ENCODE assay signal across 8 cellular contexts in the genomic region with DNA sequence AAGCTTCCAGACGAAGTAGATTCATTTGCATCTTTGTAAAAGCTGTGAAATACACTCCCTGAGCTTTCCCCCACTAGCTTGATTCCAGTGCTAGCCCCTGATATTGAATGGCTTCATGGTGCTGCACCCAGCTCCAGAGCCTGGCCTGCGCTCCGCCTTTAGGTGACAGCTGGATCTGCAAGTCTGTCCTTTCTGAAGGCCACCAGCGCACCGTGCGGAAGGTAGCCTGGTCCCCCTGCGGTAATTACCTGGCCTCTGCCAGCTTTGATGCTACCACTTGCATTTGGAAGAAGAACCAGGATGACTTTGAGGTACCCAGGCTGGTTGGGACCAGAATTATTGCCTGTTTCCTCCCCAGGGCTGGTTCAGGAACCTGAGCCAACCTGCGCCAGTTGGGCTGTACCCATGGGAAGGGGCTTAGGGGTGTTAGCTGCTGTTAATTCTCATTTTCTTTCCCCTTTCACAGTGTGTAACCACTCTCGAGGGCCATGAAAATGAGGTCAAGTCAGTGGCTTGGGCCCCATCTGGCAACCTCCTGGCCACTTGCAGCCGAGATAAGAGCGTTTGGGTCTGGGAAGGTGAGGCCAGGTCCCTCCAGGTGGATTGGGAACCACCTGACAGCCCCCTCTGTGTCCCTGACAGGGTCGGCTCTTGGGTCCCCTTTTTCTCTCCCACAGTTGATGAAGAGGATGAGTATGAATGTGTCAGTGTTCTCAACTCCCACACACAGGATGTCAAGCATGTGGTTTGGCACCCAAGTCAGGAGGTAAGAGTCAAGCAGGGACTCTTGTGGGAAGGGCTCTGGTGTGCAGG. TPM values are rescaled to one million over a fixed set of nuclear protein-coding genes. Genes with fewer than 3 reads are reported as not detected.
DNase-seq lines count a peak whose midpoint lies in the region; ATAC-seq, FAIRE-seq and TF ChIP-seq lines count a peak whose summit lies in the region.

No MANE protein-coding gene starts in this region.

- H3K27ac Mint-ChIP-seq in astrocyte (ENCODE audit: unreplicated experiment) = peak overlapping the region; percentile 69

- H3K9me3 ChIP-seq in astrocyte (ENCODE audit: insufficient read depth, low read depth, low read length) (no peaks in the 10 kb centered on the region), right lobe of liver (no peaks in the 10 kb centered on the region), prostate gland (no peaks in the 10 kb centered on the region)

- no peak overlapping the region for H2AFZ ChIP-seq in astrocyte (ENCODE audit: low read depth, low read length)

- TF ChIP-seq POLR2A in right lobe of liver (IDR thresholded peaks at IDR 0.05) = no peak
- no peak for TF ChIP-seq POLR2A in prostate gland (IDR thresholded peaks at IDR 0.05)

- ATAC-seq in right lobe of liver = no peak

- no peaks in the 10 kb centered on the region for H3K27me3 Mint-ChIP-seq in astrocyte (ENCODE audit: low read depth, unreplicated experiment)

- no peaks in the 10 kb centered on the region for H3K27me3 ChIP-seq in astrocyte (ENCODE audit: insufficient read depth, low read length)
- H3K27me3 ChIP-seq in right lobe of liver = no peaks in the 10 kb centered on the region
- H3K27me3 ChIP-seq in prostate gland (replicated peaks; ENCODE audit: insufficient read depth) = no peaks in the 10 kb centered on the region

- H3K4me3 Mint-ChIP-seq in astrocyte (ENCODE audit: unreplicated experiment) = peak overlapping the region; percentile 96

- H3K36me3 ChIP-seq in astrocyte (ENCODE audit: insufficient read depth, low read length) = peaks cover 20% of the 10 kb centered on the region
- peaks cover 0 to 42% (median 15%) of the 10 kb centered on the region in 4 donors for H3K36me3 ChIP-seq in right lobe of liver
- peaks cover 0 to 11% of the 10 kb centered on the region in 2 donors for H3K36me3 ChIP-seq in prostate gland

- peak; percentile 42 for DNase-seq in CD1c-positive myeloid dendritic cell (ENCODE audit: extremely low spot score)
- no peak for DNase-seq in HFF-Myc (ENCODE audit: extremely low read depth, low read depth)
- peak; percentile 41 for DNase-seq in SK-MEL-5 (ENCODE audit: low read depth, low spot score)
- no peak for DNase-seq in astrocyte (ENCODE audit: low read depth)
- DNase-seq in right lobe of liver = peak in 1 of 3 donors; percentile 47
- peak; percentile 36 for DNase-seq in stimulated activated naive CD4-positive, alpha-beta T cell treated with Interleukin-2 at 50 U/mL for 16 hours (lab: John Stamatoyannopoulos, UW)
- no peak for DNase-seq in NCI-H2029 (lab: John Stamatoyannopoulos, UW)
- no peak for DNase-seq in prostate gland (ENCODE audit: low spot score)

- H3K9me3 Mint-ChIP-seq in astrocyte (ENCODE audit: unreplicated experiment) = no peaks in the 10 kb centered on the region

- peaks cover 56% of the 10 kb centered on the region for H3K79me2 ChIP-seq in astrocyte (ENCODE audit: insufficient read depth, low read length)

- H4K20me1 ChIP-seq in astrocyte (ENCODE audit: insufficient read depth, low read length) = peaks cover 40% of the 10 kb centered on the region

- no peak for FAIRE-seq in astrocyte (lab: Jason Lieb, UNC)

- peaks cover 6% of the 10 kb centered on the region for H3K36me3 Mint-ChIP-seq in astrocyte (ENCODE audit: low read depth, unreplicated experiment)

- peak overlapping the region; percentile 87 for H3K9ac ChIP-seq in astrocyte (ENCODE audit: low read length)

- H3K27ac ChIP-seq in astrocyte (ENCODE audit: low read depth, low read length) (no peak overlapping the region), right lobe of liver (no peak overlapping the region), prostate gland (no peak overlapping the region)

- TF ChIP-seq CTCF in HFF-Myc (IDR thresholded peaks at IDR 0.05; ENCODE audit: low read depth, low read length, missing control alignments) (peak; percentile 47), astrocyte (IDR thresholded peaks at IDR 0.05; ENCODE audit: insufficient read depth, low read depth, low read length) (peak; percentile 34), right lobe of liver (IDR thresholded peaks at IDR 0.05) (peak in 3 of 4 donors; percentile 10 to 36 (median 20)), prostate gland (IDR thresholded peaks at IDR 0.05) (peak in 1 of 4 experiments; percentile 4)

- peaks cover 15% of the 10 kb centered on the region for H3K4me1 Mint-ChIP-seq in astrocyte (ENCODE audit: low read depth, unreplicated experiment)

- intact Hi-C loops in right lobe of liver (cut with DNase I) (no loop called here), prostate gland (cut with DNase I) (loop anchor here (2.0 kb wide), 1 partner anchor 37 kb away; the partner anchor contains the start of gene SNRNP200)

- H3K4me3 ChIP-seq in HFF-Myc (replicated peaks; ENCODE audit: low read depth, low read length) (peak overlapping the region; percentile 95), astrocyte (ENCODE audit: insufficient read depth, low read depth, low read length) (peak overlapping the region; percentile 87), right lobe of liver (peak overlapping the region; percentile 95 to 98 (median 97)), prostate gland (no peak overlapping the region)

- H3K4me1 ChIP-seq in astrocyte (ENCODE audit: insufficient read depth, low read length) (peaks cover 26% of the 10 kb centered on the region), right lobe of liver (peaks cover 0 to 26% (median 10%) of the 10 kb centered on the region in 4 donors), prostate gland (replicated peaks) (peaks cover 8% of the 10 kb centered on the region)

- in situ Hi-C loops in SK-MEL-5 (cut with HindIII; ENCODE audit: low pct_unique_long_range_greater_than_20kb, low sequenced_read_pairs) = no loop called here

- WGBS in right lobe of liver (ENCODE audit: insufficient coverage, low coverage, low lambda C conversion rate, missing lambda C conversion rate) = 53% methylated on average over 4 of the region's 12 CpGs
- WGBS in prostate gland = 67% methylated on average over 12 of the region's 12 CpGs

- H3K4me2 ChIP-seq in astrocyte (ENCODE audit: low read length) = peak overlapping the region; percentile 93

RNA-seq across cellular contexts. Expression of gene CIAO1, which starts 1.3 kb away (rescaled TPM):
- total RNA-seq in SK-MEL-5 (2014; rRNA removed; shearing (Covaris generic)) = 88.3 and 102 TPM in 2 replicates
- polyA plus RNA-seq in SK-MEL-5 (2015; cell fraction: cytosol; rRNA removed) = 124 and 125 TPM in 2 replicates
- 189 and 201 TPM in 2 replicates for polyA plus RNA-seq in SK-MEL-5 (2015; cell fraction: nucleus; rRNA removed)
- total RNA-seq in astrocyte (56.3 and 58.6 TPM in 2 replicates), right lobe of liver (10 to 100 TPM; 39.8 to 80.3 (median 45.0) TPM), prostate gland (100 to 1,000 TPM; 108 to 135 TPM)

RNA-seq across cellular contexts. Expression of gene TMEM127, which starts 1.6 kb away (rescaled TPM):
- 22.2 and 23.0 TPM in 2 replicates for total RNA-seq in SK-MEL-5 (2014; rRNA removed; shearing (Covaris generic))
- 55.2 and 65.3 TPM in 2 replicates for polyA plus RNA-seq in SK-MEL-5 (2015; cell fraction: cytosol; rRNA removed)
- 16.4 and 18.9 TPM in 2 replicates for polyA plus RNA-seq in SK-MEL-5 (2015; cell fraction: nucleus; rRNA removed)
- 41.7 and 45.5 TPM in 2 replicates for total RNA-seq in astrocyte
- total RNA-seq in right lobe of liver = 10 to 100 TPM; 28.3 to 42.6 (median 32.8) TPM
- 10 to 100 TPM; 40.4 to 50.4 TPM for total RNA-seq in prostate gland

RNA-seq across cellular contexts. Expression of gene SNRNP200, which starts 38.0 kb away (rescaled TPM):
- total RNA-seq in SK-MEL-5 (2014; rRNA removed; shearing (Covaris generic)) = 28.0 and 32.8 TPM in 2 replicates
- polyA plus RNA-seq in SK-MEL-5 (2015; cell fraction: cytosol; rRNA removed) = 116 and 159 TPM in 2 replicates
- polyA plus RNA-seq in SK-MEL-5 (2015; cell fraction: nucleus; rRNA removed) = 196 and 221 TPM in 2 replicates
- total RNA-seq in astrocyte (97.3 and 101 TPM in 2 replicates), right lobe of liver (10 to 100 TPM; 43.6 to 52.5 (median 46.8) TPM), prostate gland (100 to 1,000 TPM; 117 to 148 TPM)

RNA-seq across cellular contexts. Expression of gene ITPRIPL1, which starts 57.8 kb away (rescaled TPM):
- total RNA-seq in SK-MEL-5 (2014; rRNA removed; shearing (Covaris generic)) = 6.7 and 6.9 TPM in 2 replicates
- polyA plus RNA-seq in SK-MEL-5 (2015; cell fraction: cytosol; rRNA removed) = 6.2 and 8.6 TPM in 2 replicates
- 5.1 and 5.6 TPM in 2 replicates for polyA plus RNA-seq in SK-MEL-5 (2015; cell fraction: nucleus; rRNA removed)
- 0.10 and 0.45 TPM in 2 replicates for total RNA-seq in astrocyte
- 1 to 10 TPM in 1 of 6 experiments, under 1 TPM in 5; 0.15 to 1.2 (median 0.24) TPM for total RNA-seq in right lobe of liver
- total RNA-seq in prostate gland = 1 to 10 TPM; 1.8 to 8.9 TPM

RNA-seq across cellular contexts. Expression of gene STARD7, which starts 58.7 kb away (rescaled TPM):
- total RNA-seq in SK-MEL-5 (2014; rRNA removed; shearing (Covaris generic)) = 208 and 228 TPM in 2 replicates
- polyA plus RNA-seq in SK-MEL-5 (2015; cell fraction: cytosol; rRNA removed) = 125 and 154 TPM in 2 replicates
- polyA plus RNA-seq in SK-MEL-5 (2015; cell fraction: nucleus; rRNA removed) = 113 and 157 TPM in 2 replicates
- 101 and 103 TPM in 2 replicates for total RNA-seq in astrocyte
- total RNA-seq in right lobe of liver = 10 to 100 TPM; 52.8 to 83.9 (median 65.4) TPM
- total RNA-seq in prostate gland = 100 to 1,000 TPM in 1 of 2 donors, 10 to 100 TPM in 1; 93.1 to 141 TPM

Comparison
In these comparisons a context has a peak if more than half of its experiments do, and no peak if none do; other contexts are left out.
1. DNase-seq: peak in CD1c-positive myeloid dendritic cell (single experiment), SK-MEL-5 (single experiment) and stimulated activated naive CD4-positive, alpha-beta T cell treated with Interleukin-2 at 50 U/mL for 16 hours (single experiment); none in HFF-Myc (single experiment), astrocyte (single experiment), NCI-H2029 (single experiment) and prostate gland (single experiment).
2. H3K4me3 ChIP-seq: peak in HFF-Myc (single experiment), astrocyte (single experiment) and right lobe of liver (3 of 3); none in prostate gland (0 of 2).